In the genomic region with DNA sequence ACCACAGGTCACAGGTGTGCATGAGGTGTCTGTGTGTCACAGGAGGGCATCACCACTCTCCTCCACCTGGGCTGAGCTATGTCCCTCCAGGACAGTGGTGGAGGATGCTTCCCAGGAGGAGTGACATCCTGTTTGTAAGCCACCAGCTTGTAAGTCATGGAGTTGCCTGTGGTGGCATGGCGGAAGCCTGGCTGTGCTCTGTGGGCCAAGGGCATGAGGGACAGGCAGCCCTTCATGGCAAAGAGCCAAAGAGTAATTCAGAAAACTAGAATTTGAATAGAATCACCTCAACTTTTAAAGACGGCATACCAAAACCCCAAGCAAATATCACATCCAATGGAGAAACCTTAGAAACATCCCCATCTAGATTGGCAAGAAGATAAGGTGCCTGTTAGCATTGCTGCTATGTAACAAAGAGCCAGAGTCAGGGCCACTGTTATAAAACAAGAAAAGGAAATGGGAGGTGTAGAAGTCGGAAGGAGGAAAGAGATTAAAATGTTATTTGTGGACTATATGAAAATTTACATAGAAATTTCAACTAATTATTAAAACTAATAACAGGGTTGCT, we compare ENCODE assay signal across 23 cellular contexts. TPM values are rescaled to one million over a fixed set of nuclear protein-coding genes. Genes with fewer than 3 reads are reported as not detected.
DNase-seq lines count a peak whose midpoint lies in the region; FAIRE-seq and TF ChIP-seq lines count a peak whose summit lies in the region.
"Had no signal": no experiment of that assay in that cellular context is flagged by ENCODE, and none has a peak within 500 bp of the region (broad histone marks: within the 10 kb centered on the region; RNA-seq: fewer than 3 reads in every experiment).

No MANE protein-coding gene starts in this region.

- H3K36me3 ChIP-seq in DOHH2 (ENCODE audit: control insufficient read depth, low read length) (no peaks in the 10 kb centered on the region), OCI-LY1 (ENCODE audit: insufficient read depth, low read length) (no peaks in the 10 kb centered on the region; the same call in 1 of the 2 replicates), H1 (ENCODE audit: control insufficient read depth in 2 of 4, insufficient read depth in 4 of 4, low read length in 3 of 4) (no peaks in the 10 kb centered on the region), neuronal stem cell (replicated peaks in 1 of 2; ENCODE audit: control insufficient read depth in 2 of 2, insufficient read depth in 2 of 2, low read length in 2 of 2) (no peaks in the 10 kb centered on the region), smooth muscle cell (ENCODE audit: low read depth) (no peaks in the 10 kb centered on the region)
- H3K36me3 ChIP-seq: esophagus squamous epithelium, spleen, thyroid gland had no signal

- H3K9ac ChIP-seq in OCI-LY1 (ENCODE audit: low read length) = no peak overlapping the region
- no peak overlapping the region for H3K9ac ChIP-seq in H1 (replicated peaks in 1 of 4; ENCODE audit: extremely low read depth in 1 of 4, low read depth in 3 of 4, low read length in 3 of 4)
- H3K9ac ChIP-seq in neuronal stem cell (ENCODE audit: low read depth, low read length, poor library complexity) = peak overlapping the region; percentile 1
- no peak overlapping the region for H3K9ac ChIP-seq in smooth muscle cell (ENCODE audit: low read depth)

- TF ChIP-seq POLR2A in H1 (IDR thresholded peaks at IDR 0.05; ENCODE audit: control extremely low read depth in 1 of 2, low read depth in 2 of 2, low read length in 2 of 2) (no peak), erythroblast (IDR thresholded peaks at IDR 0.05; ENCODE audit: low read length) (no peak)

- H3K4me1 ChIP-seq in DOHH2 (ENCODE audit: control insufficient read depth, low read length) (peaks cover 36% of the 10 kb centered on the region), OCI-LY1 (ENCODE audit: insufficient read depth, low read length, severe bottlenecking) (peaks cover 29% of the 10 kb centered on the region), H1 (replicated peaks in 1 of 4; ENCODE audit: control insufficient read depth in 3 of 4, insufficient read depth in 4 of 4, low read length in 3 of 4) (peaks cover 0 to 15% (median 4%) of the 10 kb centered on the region in 4 experiments; a peak in 4 of 7 replicates), neuronal stem cell (ENCODE audit: control insufficient read depth in 2 of 2, insufficient read depth in 1 of 2, low read depth in 1 of 2, low read length in 2 of 2) (peaks cover 0 to 8% of the 10 kb centered on the region in 2 donors), smooth muscle cell (ENCODE audit: low read depth) (no peaks in the 10 kb centered on the region)
- H3K4me1 ChIP-seq: thyroid gland had no signal

- H3K23ac ChIP-seq in H1 (ENCODE audit: insufficient read length) (peak overlapping the region; percentile 87), neuronal stem cell (ENCODE audit: low read depth, low read length, poor library complexity) (no peak overlapping the region)

- no peak overlapping the region for H2BK20ac ChIP-seq in H1 (ENCODE audit: low read length)

- H3K27me3 ChIP-seq in DOHH2 (ENCODE audit: control insufficient read depth, low read length) (no peaks in the 10 kb centered on the region), OCI-LY1 (ENCODE audit: insufficient read depth, low read length) (peaks cover 13% of the 10 kb centered on the region; the same call in 1 of the 2 replicates), H1 (replicated peaks in 1 of 4; ENCODE audit: control insufficient read depth in 3 of 4, extremely low read depth in 1 of 4, insufficient read depth in 3 of 4, low read length in 3 of 4) (peaks cover 0 to 8% (median 3%) of the 10 kb centered on the region in 4 experiments; a peak in 4 of 7 replicates), neuronal stem cell (ENCODE audit: control insufficient read depth in 3 of 3, insufficient read depth in 3 of 3, low read depth in 1 of 3, low read length in 3 of 3) (peaks cover 0 to 11% (median 0%) of the 10 kb centered on the region in 3 experiments), smooth muscle cell (ENCODE audit: low read depth) (peaks cover 8% of the 10 kb centered on the region)
- H3K27me3 ChIP-seq: thyroid gland had no signal

- FAIRE-seq in H1 (lab: Jason Lieb, UNC) (no peak), HTR-8/SVneo (lab: Jason Lieb, UNC) (no peak)

- H2AFZ ChIP-seq in OCI-LY1 (ENCODE audit: low read length) (no peak overlapping the region), H1 (ENCODE audit: low read length) (no peak overlapping the region), neuronal stem cell (ENCODE audit: low read length) (no peak overlapping the region), smooth muscle cell (ENCODE audit: low read depth) (no peak overlapping the region)

- no peak overlapping the region for H2AK5ac ChIP-seq in H1 (ENCODE audit: low read depth, low read length)
- H2AK5ac ChIP-seq in neuronal stem cell (ENCODE audit: low read depth, low read length) = no peak overlapping the region

- H3K9me2 ChIP-seq in DOHH2 (replicated peaks; ENCODE audit: control insufficient read depth, low read length) (no peaks in the 10 kb centered on the region), OCI-LY1 (ENCODE audit: low read depth, low read length) (no peaks in the 10 kb centered on the region)

- H2BK5ac ChIP-seq in H1 (ENCODE audit: low read depth, low read length) (no peak overlapping the region), neuronal stem cell (ENCODE audit: low read length) (no peak overlapping the region)

- TF ChIP-seq EP300 in H1 (IDR thresholded peaks at IDR 0.05; ENCODE audit: borderline replicate concordance in 1 of 2, low read depth in 2 of 2, low read length in 2 of 2) = no peak

- H3K56ac ChIP-seq in H1 (replicated peaks; ENCODE audit: insufficient read length, low read depth, low read length) = no peak overlapping the region

- H4K8ac ChIP-seq in H1 (ENCODE audit: extremely low read depth, insufficient read depth, low read length) (no peak overlapping the region), neuronal stem cell (ENCODE audit: low read depth, low read length) (no peak overlapping the region)

- 85 to 100% methylated on average over 1 to 3 of the region's 3 CpGs for WGBS in H1 (ENCODE audit: extremely low coverage in 1 of 2, insufficient coverage in 1 of 2, insufficient read length in 1 of 2, insufficient replicate concordance in 2 of 2, low coverage in 1 of 2, low lambda C conversion rate in 2 of 2, missing lambda C conversion rate in 1 of 2), 2 experiments
- 100% methylated on average over 1 of the region's 3 CpGs; no CpG with 5 or more reads in 1 of the 2 donors for WGBS in neuronal stem cell (ENCODE audit: extremely low coverage in 2 of 2, insufficient read length in 2 of 2, insufficient replicate concordance in 1 of 2), 2 donors
- 71% methylated on average over 3 of the region's 3 CpGs for WGBS in smooth muscle cell (ENCODE audit: low lambda C conversion rate)

- H3K4ac ChIP-seq in H1 (replicated peaks; ENCODE audit: insufficient read length, low read depth, low read length) (no peak overlapping the region), neuronal stem cell (ENCODE audit: low read length) (no peak overlapping the region)

- H4K20me1 ChIP-seq in DOHH2 (ENCODE audit: control insufficient read depth, insufficient read depth, low read depth, low read length) = no peaks in the 10 kb centered on the region
- no peaks in the 10 kb centered on the region for H4K20me1 ChIP-seq in OCI-LY1 (ENCODE audit: insufficient read depth, low read length)
- H4K20me1 ChIP-seq in H1 (replicated peaks in 1 of 2; ENCODE audit: control insufficient read depth in 1 of 2, insufficient read depth in 2 of 2, low read length in 2 of 2) = no peaks in the 10 kb centered on the region
- H4K20me1 ChIP-seq in smooth muscle cell (ENCODE audit: low read depth) = no peaks in the 10 kb centered on the region

- peaks cover under 1% of the 10 kb centered on the region; the same call in 1 of the 2 replicates for H3K23me2 ChIP-seq in H1 (ENCODE audit: low read depth, low read length)

- H3K18ac ChIP-seq in H1 (ENCODE audit: extremely low read depth, low read length) (no peak overlapping the region; the same call in 1 of the 2 replicates), neuronal stem cell (ENCODE audit: low read length) (no peak overlapping the region)

- H4K5ac ChIP-seq in H1 (ENCODE audit: insufficient read length, low read depth, low read length) = no peak overlapping the region

- H3K9me3 ChIP-seq in DOHH2 (ENCODE audit: control insufficient read depth, insufficient read depth, low read length) (no peaks in the 10 kb centered on the region), OCI-LY1 (ENCODE audit: low read length) (0 out of 2 replicates have a peak, but pooled peaks cover 5% of the 10 kb centered on the region), H1 (ENCODE audit: insufficient read depth in 2 of 2, low read depth in 1 of 2, low read length in 1 of 2) (no peaks in the 10 kb centered on the region), neuronal stem cell (replicated peaks in 1 of 2; ENCODE audit: control insufficient read depth in 2 of 2, insufficient read depth in 1 of 2, low read depth in 1 of 2, low read length in 2 of 2) (no peaks in the 10 kb centered on the region), smooth muscle cell (replicated peaks; ENCODE audit: low read depth) (no peaks in the 10 kb centered on the region)
- H3K9me3 ChIP-seq: esophagus squamous epithelium, spleen, thyroid gland had no signal

- H2BK120ac ChIP-seq in H1 (replicated peaks; ENCODE audit: low read depth, low read length) (no peak overlapping the region), neuronal stem cell (ENCODE audit: low read depth, low read length) (no peak overlapping the region)

- H3K27ac ChIP-seq in DOHH2 (ENCODE audit: low read depth, low read length) (no peak overlapping the region), OCI-LY1 (ENCODE audit: low read depth, low read length, poor library complexity, severe bottlenecking) (no peak overlapping the region), H1 (ENCODE audit: low read depth, low read length) (no peak overlapping the region), neuronal stem cell (replicated peaks; ENCODE audit: low read length) (no peak overlapping the region), smooth muscle cell (ENCODE audit: low read depth) (no peak overlapping the region)

- TF ChIP-seq CTCF in DOHH2 (IDR thresholded peaks at IDR 0.05; ENCODE audit: low read depth, low read length, poor library complexity, severe bottlenecking) = no peak
- TF ChIP-seq CTCF in OCI-LY1 (IDR thresholded peaks at IDR 0.05; ENCODE audit: low read length) = no peak
- no peak for TF ChIP-seq CTCF in H1 (IDR thresholded peaks at IDR 0.05; ENCODE audit: control extremely low read depth in 1 of 3, insufficient read depth in 1 of 3, low read depth in 1 of 3, low read length in 3 of 3)
- no peak for TF ChIP-seq CTCF in smooth muscle cell (IDR thresholded peaks at IDR 0.05; ENCODE audit: borderline replicate concordance, insufficient read depth, poor library complexity, severe bottlenecking)

- DNase-seq in H1 (ENCODE audit: low read depth in 1 of 2, low spot score in 2 of 2) = no peak
- no peak for DNase-seq in neuronal stem cell (ENCODE audit: low spot score)
- no peak for DNase-seq in superior temporal gyrus (ENCODE audit: extremely low spot score)
- no peak for DNase-seq in smooth muscle cell (lab: John Stamatoyannopoulos, UW; ENCODE audit: unreplicated experiment)
- no peak for DNase-seq in HTR-8/SVneo (ENCODE audit: insufficient read length, low spot score)
- no peak for DNase-seq in erythroblast (lab: John Stamatoyannopoulos, UW)
- DNase-seq: activated CD4-positive, alpha-beta T cell treated with anti-CD3 and anti-CD28 coated beads for 4 hours; activated CD8-positive, alpha-beta memory T cell treated with anti-CD3 and anti-CD28 coated beads for 24 hours; activated gamma-delta T cell; activated T-cell treated with anti-CD3 and anti-CD28 coated beads, Interleukin-2, amount 50 U/mL, for 1 hour; effector CD8-positive, alpha-beta T cell; esophagus squamous epithelium; kidney glomerular epithelial cell; MM.1S; NCI-H146; spleen; stimulated activated CD4-positive, alpha-beta T cell treated with anti-CD3 and anti-CD28 coated beads, Interleukin-4, amount 100 ng/mL, for 24 hours; stimulated activated naive B cell treated with anti-CD40 and anti-IgM and Interleukin-4, amounts not matched to agents 10 μg/mL and 1 μg/mL and 100 μg/mL, for 72 hours; T-helper 17 cell had no signal

- H3K4me2 ChIP-seq in DOHH2 (ENCODE audit: low read length) = peak overlapping the region; percentile 42
- H3K4me2 ChIP-seq in OCI-LY1 (ENCODE audit: low read length) = peak overlapping the region; percentile 3; the same call in 1 of the 2 replicates
- H3K4me2 ChIP-seq in H1 (ENCODE audit: insufficient read depth in 1 of 2, low read depth in 2 of 2, low read length in 2 of 2) = no peak overlapping the region
- no peak overlapping the region for H3K4me2 ChIP-seq in neuronal stem cell (ENCODE audit: insufficient read depth, low read length, poor library complexity, severe bottlenecking)
- no peak overlapping the region for H3K4me2 ChIP-seq in smooth muscle cell

- H3K79me2 ChIP-seq in DOHH2 (ENCODE audit: control insufficient read depth, low read length) (no peaks in the 10 kb centered on the region), OCI-LY1 (ENCODE audit: insufficient read depth, low read length) (no peaks in the 10 kb centered on the region), H1 (ENCODE audit: control insufficient read depth in 1 of 2, insufficient read depth in 2 of 2, low read length in 2 of 2) (no peaks in the 10 kb centered on the region), smooth muscle cell (ENCODE audit: low read depth) (no peaks in the 10 kb centered on the region)

- TF ChIP-seq RAD21 in H1 (IDR thresholded peaks at IDR 0.05 in 1 of 2, conservative IDR thresholded peaks at IDR 0.05 in 1 of 2; ENCODE audit: low read depth in 2 of 2, low read length in 2 of 2) = no peak

- POLR2A ChIA-PET in H1 (lab: Charles Lee; ENCODE audit: partially characterized antibody) = no interaction called here

- H3K4me3 ChIP-seq in DOHH2 (ENCODE audit: low read length) (peak overlapping the region; percentile 24), OCI-LY1 (ENCODE audit: low read depth, low read length, poor library complexity, severe bottlenecking) (no peak overlapping the region), H1 (ENCODE audit: extremely low read depth in 1 of 4, insufficient read depth in 2 of 4, low read depth in 3 of 4, low read length in 4 of 4) (no peak overlapping the region), neuronal stem cell (ENCODE audit: low read length in 2 of 2) (peak overlapping the region in 1 of 2 donors; percentile 57), smooth muscle cell (no peak overlapping the region)
- H3K4me3 ChIP-seq: esophagus squamous epithelium, spleen, thyroid gland had no signal

- H3F3A ChIP-seq in DOHH2 (ENCODE audit: control insufficient read depth, insufficient read depth) = no peaks in the 10 kb centered on the region
- H3F3A ChIP-seq in OCI-LY1 (ENCODE audit: insufficient read depth, low read length) = no peaks in the 10 kb centered on the region
- no peaks in the 10 kb centered on the region for H3F3A ChIP-seq in smooth muscle cell (ENCODE audit: low read depth)

- H2BK15ac ChIP-seq in H1 (ENCODE audit: low read length) = no peak overlapping the region
- no peak overlapping the region for H2BK15ac ChIP-seq in neuronal stem cell (ENCODE audit: low read length)

- no peaks in the 10 kb centered on the region for H3K79me1 ChIP-seq in H1 (ENCODE audit: low read depth, low read length)
- H3K79me1 ChIP-seq in neuronal stem cell (ENCODE audit: low read depth, low read length) = no peaks in the 10 kb centered on the region

- CTCF ChIA-PET in H1 (lab: Charles Lee; ENCODE audit: partially characterized antibody) = interaction anchor here (0.8 to 1.4 kb wide), 6 partner anchors 15 to 207 kb away, joined by 3 to 4 read pairs (median 4); no protein-coding TSS in a partner anchor

- H4K91ac ChIP-seq in H1 (replicated peaks; ENCODE audit: insufficient read length, low read length) = no peak overlapping the region
- no peak overlapping the region for H4K91ac ChIP-seq in neuronal stem cell (ENCODE audit: low read depth, low read length, poor library complexity)

- no peak overlapping the region for H2BK12ac ChIP-seq in H1 (ENCODE audit: low read depth, low read length)
- no peak overlapping the region for H2BK12ac ChIP-seq in neuronal stem cell (ENCODE audit: low read length)

- H3K14ac ChIP-seq in H1 (ENCODE audit: insufficient read length) = no peak overlapping the region
- no peak overlapping the region for H3K14ac ChIP-seq in neuronal stem cell (ENCODE audit: low read length)

RNA-seq across cellular contexts. Expression of a gene that starts 52.1 kb away (rescaled TPM):
- total RNA-seq in H1 (2021; fragmentation: NEBNext Ultra II Directional; extraction: Animal tissue kit (Norgen Biotek cat#: 25700)) = 0.15 and 0.48 TPM in 2 replicates
- polyA plus RNA-seq in H1 (2011; rRNA removed) = 0.17 TPM in 2 replicates
- polyA plus RNA-seq in H1 (2011; cell fraction: cytosol; rRNA removed) = 0.06 TPM
- 0.16 TPM for polyA plus RNA-seq in H1 (2011; cell fraction: nucleus; rRNA removed)
- 0.17 to 0.21 TPM (median 0.21 TPM) in 3 of 4 replicates, not detected in the other for polyA plus RNA-seq in H1 (2012, experiment 1 of 2)
- 0.20 TPM for polyA plus RNA-seq in H1 (2012, experiment 2 of 2)
- polyA plus RNA-seq in H1 (2013, experiment 1 of 2) = 0.16 TPM
- polyA plus RNA-seq in H1 (2013, experiment 2 of 2) = 0.17 TPM
- polyA minus RNA-seq in H1 (2011; rRNA and poly(A)+ RNA removed) = 0.09 TPM in 1 of 2 replicates, not detected in the other
- not detected for polyA minus RNA-seq in H1 (2011; cell fraction: cytosol; rRNA and poly(A)+ RNA removed)
- polyA minus RNA-seq in H1 (2011; cell fraction: nucleus; rRNA and poly(A)+ RNA removed) = 0.40 TPM
- not detected for polyA plus RNA-seq in neuronal stem cell (2013, experiment 1 of 2)
- not detected for polyA plus RNA-seq in neuronal stem cell (2013, experiment 2 of 2)
- not detected in 2 replicates for total RNA-seq in smooth muscle cell
- polyA plus RNA-seq in smooth muscle cell = 0.45 TPM in 1 of 2 replicates, not detected in the other
- total RNA-seq: CD4-positive, CD25-positive, alpha-beta regulatory T cell; T-helper 17 cell had no signal
- polyA plus RNA-seq: CD4-positive, CD25-positive, alpha-beta regulatory T cell had no signal

Comparison
In these comparisons a context has a peak if more than half of its experiments do, and no peak if none do; other contexts are left out.
1. H3K4me2 ChIP-seq: peak in DOHH2 (single experiment) and OCI-LY1 (single experiment); none in H1 (0 of 2), neuronal stem cell (single experiment) and smooth muscle cell (single experiment).